8 cellular contexts compared by ENCODE assay signal in genomic region chr1:90133133-90133532, GRCh38.
A peak's percentile ranks its signal among the peaks of the same experiment; 100 is the strongest.
DNase-seq lines count a peak whose midpoint lies in the region; ATAC-seq and TF ChIP-seq lines count a peak whose summit lies in the region.

No MANE protein-coding gene starts in this region.

- no peaks in the 10 kb centered on the region for H3K4me1 Mint-ChIP-seq in HFFc6 (ENCODE audit: low read depth)

- H3K4me3 Mint-ChIP-seq in HFFc6 = no peak overlapping the region

- no peak overlapping the region for H3K27ac Mint-ChIP-seq in HFFc6

- H3K36me3 Mint-ChIP-seq in HFFc6 (ENCODE audit: low read depth) = no peaks in the 10 kb centered on the region

- H3K27me3 Mint-ChIP-seq in HFFc6 (ENCODE audit: insufficient read depth) = no peaks in the 10 kb centered on the region; the same call in 1 of the 2 replicates

- H3K9me3 Mint-ChIP-seq in HFFc6 = no peaks in the 10 kb centered on the region

- ATAC-seq in HG02623 (IDR thresholded peaks at IDR 0.05; ENCODE audit: unreplicated experiment) = no peak

- DNase-seq in COLO829 (ENCODE audit: low spot score) (peak; percentile 6), HFFc6 (peak; percentile 1), NCI-H774 (lab: John Stamatoyannopoulos, UW) (peak; percentile 32), dedifferentiated amniotic fluid mesenchymal stem cell (ENCODE audit: extremely low spot score) (peak; percentile 15), pons (ENCODE audit: low spot score) (peak; percentile 33), mesenteric fat pad (ENCODE audit: low spot score) (no peak), epidermal melanocyte (ENCODE audit: insufficient read length, low spot score) (no peak)

- TF ChIP-seq CTCF in HFFc6 (IDR thresholded peaks at IDR 0.05) = peak; percentile 49

Comparison
In these comparisons a context has a peak if more than half of its experiments do, and no peak if none do; other contexts are left out.
1. DNase-seq: peak in COLO829 (single experiment), HFFc6 (single experiment), NCI-H774 (single experiment), dedifferentiated amniotic fluid mesenchymal stem cell (single experiment) and pons (single experiment); none in mesenteric fat pad (single experiment) and epidermal melanocyte (single experiment).